In the genomic region with DNA sequence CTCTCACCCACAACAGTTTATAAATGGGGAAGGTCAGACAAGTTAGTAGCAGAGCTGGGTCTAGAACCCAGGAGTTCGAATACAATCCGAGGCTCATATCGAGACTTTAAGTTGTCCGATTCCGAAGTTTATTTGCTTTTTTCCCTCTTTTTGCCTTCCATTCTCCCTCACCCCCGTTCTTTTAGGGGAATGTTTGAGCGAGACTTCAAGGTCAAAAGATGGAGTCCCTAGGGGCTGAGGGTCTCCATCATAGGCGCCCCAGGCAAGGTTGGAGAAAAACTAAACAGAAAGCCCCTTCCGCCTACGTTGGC, we compare ENCODE assay signal across 8 cellular contexts. TPM values are rescaled to one million over a fixed set of nuclear protein-coding genes. Genes with fewer than 3 reads are reported as not detected.
DNase-seq lines count a peak whose midpoint lies in the region; ATAC-seq and TF ChIP-seq lines count a peak whose summit lies in the region.

No MANE protein-coding gene starts in this region.

- peak overlapping the region; percentile 98 for H3K4me2 ChIP-seq in MM.1S (ENCODE audit: low read depth, low read length)

- no peak overlapping the region for H3K27ac ChIP-seq in MM.1S (ENCODE audit: low read length)
- peak overlapping the region; percentile 95 for H3K27ac ChIP-seq in effector memory CD4-positive, alpha-beta T cell (ENCODE audit: insufficient read depth, low read length, poor library complexity, severe bottlenecking)

- peaks cover 18% of the 10 kb centered on the region for H3K27me3 Mint-ChIP-seq in nephron progenitor cell (ENCODE audit: low read depth, poor library complexity)

- no peaks in the 10 kb centered on the region for H3K9me3 Mint-ChIP-seq in nephron progenitor cell

- peak overlapping the region; percentile 83 for H2AFZ ChIP-seq in MM.1S (ENCODE audit: low read length)

- peak overlapping the region; percentile 99 for H3K4me3 Mint-ChIP-seq in nephron progenitor cell

- H3K27me3 ChIP-seq in BE2C, result peaks cover 3% of the 10 kb centered on the region; the same call in 1 of the 2 replicates
- peaks cover 33% of the 10 kb centered on the region for H3K27me3 ChIP-seq in MM.1S (replicated peaks; ENCODE audit: insufficient read depth, low read length)
- no peaks in the 10 kb centered on the region for H3K27me3 ChIP-seq in effector memory CD4-positive, alpha-beta T cell (replicated peaks; ENCODE audit: control insufficient read depth, insufficient read depth, low read length, poor library complexity, severe bottlenecking)

- H3F3A ChIP-seq in MM.1S (ENCODE audit: insufficient read depth, low read length), result peaks cover 13% of the 10 kb centered on the region

- DNase-seq in BE2C (no peak), MM.1S (peak; percentile 13), nephron progenitor cell (no peak), head of caudate nucleus (no peak), activated gamma-delta T cell treated with Interleukin-2 at 50 U/mL for 16 hours (no peak), dedifferentiated amniotic fluid mesenchymal stem cell (ENCODE audit: extremely low spot score) (no peak)
- DNase-seq in effector memory CD4-positive, alpha-beta T cell, result no peak

- intact Hi-C loops in head of caudate nucleus (cut with DNase I), result loop anchor here (2.0 kb wide), 1 partner anchor 1411 kb away; no protein-coding TSS in a partner anchor

- H4K20me1 ChIP-seq in MM.1S (ENCODE audit: insufficient read depth, low read length), result no peaks in the 10 kb centered on the region

- H3K4me3 ChIP-seq in BE2C (ENCODE audit: low read depth, low read length) (peak overlapping the region; percentile 76), MM.1S (ENCODE audit: low read length) (peak overlapping the region; percentile 75)
- H3K4me3 ChIP-seq in effector memory CD4-positive, alpha-beta T cell (ENCODE audit: insufficient read depth, low read depth, low read length, poor library complexity, severe bottlenecking), result peak overlapping the region; percentile 94

- H3K4me1 ChIP-seq in BE2C, result no peaks in the 10 kb centered on the region
- H3K4me1 ChIP-seq in MM.1S (ENCODE audit: low read length), result peaks cover 10% of the 10 kb centered on the region
- peaks cover 22% of the 10 kb centered on the region for H3K4me1 ChIP-seq in effector memory CD4-positive, alpha-beta T cell (ENCODE audit: control insufficient read depth, insufficient read depth, low read length, poor library complexity, severe bottlenecking)

- H3K4me1 Mint-ChIP-seq in nephron progenitor cell, result peaks cover 62% of the 10 kb centered on the region

- H3K9ac ChIP-seq in MM.1S (ENCODE audit: low read length), result peak overlapping the region; percentile 5; the same call in 1 of the 2 replicates

- H3K36me3 Mint-ChIP-seq in nephron progenitor cell (ENCODE audit: low read depth), result peaks cover 6% of the 10 kb centered on the region

- H3K36me3 ChIP-seq in BE2C, result no peaks in the 10 kb centered on the region
- H3K36me3 ChIP-seq in MM.1S (replicated peaks; ENCODE audit: insufficient read depth, low read length), result no peaks in the 10 kb centered on the region
- H3K36me3 ChIP-seq in effector memory CD4-positive, alpha-beta T cell (ENCODE audit: control insufficient read depth, insufficient read depth, low read length), result no peaks in the 10 kb centered on the region

- H3K79me2 ChIP-seq in MM.1S (ENCODE audit: low read length), result no peaks in the 10 kb centered on the region

- no peak for ATAC-seq in GM18870 (IDR thresholded peaks at IDR 0.05; ENCODE audit: unreplicated experiment)

- TF ChIP-seq CTCF in BE2C (IDR thresholded peaks at IDR 0.05; ENCODE audit: low read depth, low read length) (no peak), MM.1S (IDR thresholded peaks at IDR 0.05; ENCODE audit: low read length) (no peak), nephron progenitor cell (IDR thresholded peaks at IDR 0.05) (no peak)

- H3K9me2 ChIP-seq in MM.1S (replicated peaks; ENCODE audit: insufficient read depth, low read length), result no peaks in the 10 kb centered on the region

- H3K9me3 ChIP-seq in BE2C (no peaks in the 10 kb centered on the region), MM.1S (replicated peaks; ENCODE audit: insufficient read depth, low read length) (no peaks in the 10 kb centered on the region)
- no peaks in the 10 kb centered on the region for H3K9me3 ChIP-seq in effector memory CD4-positive, alpha-beta T cell (ENCODE audit: control insufficient read depth, low read length)

- peak overlapping the region; percentile 11 for H3K27ac Mint-ChIP-seq in nephron progenitor cell

RNA-seq across cellular contexts. Expression of a gene that starts 7.2 kb away (rescaled TPM):
- 1.2 TPM for polyA plus RNA-seq in BE2C (2012; ENCODE audit: insufficient read depth, insufficient read length, low read depth)

RNA-seq across cellular contexts. Expression of a gene that starts 35.7 kb away (rescaled TPM):
- polyA plus RNA-seq in BE2C (2012; ENCODE audit: insufficient read depth, insufficient read length, low read depth), result not detected
